Comparison of ENCODE assay signal across 1 cellular context in the genomic region with DNA sequence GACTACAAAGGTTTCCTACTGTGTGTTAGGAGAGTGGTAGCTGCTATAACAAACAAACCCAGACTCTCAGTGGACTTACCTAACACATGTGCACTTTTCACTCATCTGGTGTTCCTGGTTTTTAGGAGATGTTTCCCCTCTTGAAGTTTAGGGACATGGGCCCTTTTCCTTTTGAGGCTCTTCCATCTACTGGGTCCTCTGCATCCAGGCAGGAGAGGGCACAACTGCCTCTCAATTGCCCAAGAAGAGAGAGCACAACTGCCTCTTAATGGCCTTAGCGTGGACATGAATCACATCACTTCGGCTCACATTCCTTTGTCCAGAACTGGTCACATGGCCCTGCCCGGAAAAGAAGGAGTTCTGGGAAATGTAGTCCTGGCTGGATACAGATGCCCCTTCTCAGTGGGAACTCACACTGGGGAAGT.
TF ChIP-seq lines count a peak whose summit lies in the region.

No MANE protein-coding gene starts in this region.

TF ChIP-seq in HepG2, 621 proteins besides CTCF, POLR2A, EP300 and RAD21 (continued from another document):
- TF ChIP-seq, protein P1, sequence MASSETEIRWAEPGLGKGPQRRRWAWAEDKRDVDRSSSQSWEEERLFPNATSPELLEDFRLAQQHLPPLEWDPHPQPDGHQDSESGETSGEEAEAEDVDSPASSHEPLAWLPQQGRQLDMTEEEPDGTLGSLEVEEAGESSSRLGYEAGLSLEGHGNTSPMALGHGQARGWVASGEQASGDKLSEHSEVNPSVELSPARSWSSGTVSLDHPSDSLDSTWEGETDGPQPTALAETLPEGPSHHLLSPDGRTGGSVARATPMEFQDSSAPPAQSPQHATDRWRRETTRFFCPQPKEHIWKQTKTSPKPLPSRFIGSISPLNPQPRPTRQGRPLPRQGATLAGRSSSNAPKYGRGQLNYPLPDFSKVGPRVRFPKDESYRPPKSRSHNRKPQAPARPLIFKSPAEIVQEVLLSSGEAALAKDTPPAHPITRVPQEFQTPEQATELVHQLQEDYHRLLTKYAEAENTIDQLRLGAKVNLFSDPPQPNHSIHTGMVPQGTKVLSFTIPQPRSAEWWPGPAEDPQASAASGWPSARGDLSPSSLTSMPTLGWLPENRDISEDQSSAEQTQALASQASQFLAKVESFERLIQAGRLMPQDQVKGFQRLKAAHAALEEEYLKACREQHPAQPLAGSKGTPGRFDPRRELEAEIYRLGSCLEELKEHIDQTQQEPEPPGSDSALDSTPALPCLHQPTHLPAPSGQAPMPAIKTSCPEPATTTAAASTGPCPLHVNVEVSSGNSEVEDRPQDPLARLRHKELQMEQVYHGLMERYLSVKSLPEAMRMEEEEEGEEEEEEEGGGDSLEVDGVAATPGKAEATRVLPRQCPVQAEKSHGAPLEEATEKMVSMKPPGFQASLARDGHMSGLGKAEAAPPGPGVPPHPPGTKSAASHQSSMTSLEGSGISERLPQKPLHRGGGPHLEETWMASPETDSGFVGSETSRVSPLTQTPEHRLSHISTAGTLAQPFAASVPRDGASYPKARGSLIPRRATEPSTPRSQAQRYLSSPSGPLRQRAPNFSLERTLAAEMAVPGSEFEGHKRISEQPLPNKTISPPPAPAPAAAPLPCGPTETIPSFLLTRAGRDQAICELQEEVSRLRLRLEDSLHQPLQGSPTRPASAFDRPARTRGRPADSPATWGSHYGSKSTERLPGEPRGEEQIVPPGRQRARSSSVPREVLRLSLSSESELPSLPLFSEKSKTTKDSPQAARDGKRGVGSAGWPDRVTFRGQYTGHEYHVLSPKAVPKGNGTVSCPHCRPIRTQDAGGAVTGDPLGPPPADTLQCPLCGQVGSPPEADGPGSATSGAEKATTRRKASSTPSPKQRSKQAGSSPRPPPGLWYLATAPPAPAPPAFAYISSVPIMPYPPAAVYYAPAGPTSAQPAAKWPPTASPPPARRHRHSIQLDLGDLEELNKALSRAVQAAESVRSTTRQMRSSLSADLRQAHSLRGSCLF (CRISPR knock-in tag; IDR thresholded peaks at IDR 0.05; ENCODE audit: borderline replicate concordance), result no peak
- TF ChIP-seq, protein P2, sequence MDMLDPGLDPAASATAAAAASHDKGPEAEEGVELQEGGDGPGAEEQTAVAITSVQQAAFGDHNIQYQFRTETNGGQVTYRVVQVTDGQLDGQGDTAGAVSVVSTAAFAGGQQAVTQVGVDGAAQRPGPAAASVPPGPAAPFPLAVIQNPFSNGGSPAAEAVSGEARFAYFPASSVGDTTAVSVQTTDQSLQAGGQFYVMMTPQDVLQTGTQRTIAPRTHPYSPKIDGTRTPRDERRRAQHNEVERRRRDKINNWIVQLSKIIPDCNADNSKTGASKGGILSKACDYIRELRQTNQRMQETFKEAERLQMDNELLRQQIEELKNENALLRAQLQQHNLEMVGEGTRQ (IDR thresholded peaks at IDR 0.05; ENCODE audit: low read depth, low read length), result peak; percentile 90
- TF ChIP-seq, protein P2 (CRISPR knock-in tag; IDR thresholded peaks at IDR 0.05; ENCODE audit: borderline replicate concordance), result peak; percentile 94; the same call in 1 of the 2 replicates
- no peak for TF ChIP-seq TBL1XR1 (IDR thresholded peaks at IDR 0.05; ENCODE audit: borderline replicate concordance, low read length, partially characterized antibody)
- TF ChIP-seq, protein P3, sequence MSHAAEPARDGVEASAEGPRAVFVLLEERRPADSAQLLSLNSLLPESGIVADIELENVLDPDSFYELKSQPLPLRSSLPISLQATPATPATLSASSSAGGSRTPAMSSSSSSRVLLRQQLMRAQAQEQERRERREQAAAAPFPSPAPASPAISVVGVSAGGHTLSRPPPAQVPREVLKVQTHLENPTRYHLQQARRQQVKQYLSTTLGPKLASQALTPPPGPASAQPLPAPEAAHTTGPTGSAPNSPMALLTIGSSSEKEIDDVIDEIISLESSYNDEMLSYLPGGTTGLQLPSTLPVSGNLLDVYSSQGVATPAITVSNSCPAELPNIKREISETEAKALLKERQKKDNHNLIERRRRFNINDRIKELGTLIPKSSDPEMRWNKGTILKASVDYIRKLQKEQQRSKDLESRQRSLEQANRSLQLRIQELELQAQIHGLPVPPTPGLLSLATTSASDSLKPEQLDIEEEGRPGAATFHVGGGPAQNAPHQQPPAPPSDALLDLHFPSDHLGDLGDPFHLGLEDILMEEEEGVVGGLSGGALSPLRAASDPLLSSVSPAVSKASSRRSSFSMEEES (CRISPR knock-in tag; IDR thresholded peaks at IDR 0.05), result 0 out of 2 replicates have a peak, but pooled peaks have one; percentile 22
- TF ChIP-seq GATAD1 (CRISPR knock-in tag; IDR thresholded peaks at IDR 0.05), result 0 out of 2 replicates have a peak, but pooled peaks have one; percentile 21
- TF ChIP-seq GABPB1 (CRISPR knock-in tag; IDR thresholded peaks at IDR 0.05), result peak; percentile 87
- TF ChIP-seq CBX5 (CRISPR knock-in tag; IDR thresholded peaks at IDR 0.05; ENCODE audit: borderline replicate concordance), result no peak
- TF ChIP-seq TEAD3 (CRISPR knock-in tag; optimal IDR thresholded peaks at IDR 0.05; ENCODE audit: borderline replicate concordance), result peak; percentile 66
- TF ChIP-seq ZNF605 (CRISPR knock-in tag; IDR thresholded peaks at IDR 0.05), result peak; percentile 49; the same call in 1 of the 2 replicates
- peak; percentile 98 for TF ChIP-seq THAP11 (CRISPR knock-in tag; IDR thresholded peaks at IDR 0.05)
- TF ChIP-seq HCFC1 (IDR thresholded peaks at IDR 0.05; ENCODE audit: low read depth, low read length), result peak; percentile 80
- TF ChIP-seq ETV5 (CRISPR knock-in tag; IDR thresholded peaks at IDR 0.05; ENCODE audit: borderline replicate concordance), result peak; percentile 76; the same call in 1 of the 2 replicates
- TF ChIP-seq NFKB2 (CRISPR knock-in tag; IDR thresholded peaks at IDR 0.05; ENCODE audit: borderline replicate concordance), result no peak
